ENCODE assay signal across 8 cellular contexts in the genomic region with DNA sequence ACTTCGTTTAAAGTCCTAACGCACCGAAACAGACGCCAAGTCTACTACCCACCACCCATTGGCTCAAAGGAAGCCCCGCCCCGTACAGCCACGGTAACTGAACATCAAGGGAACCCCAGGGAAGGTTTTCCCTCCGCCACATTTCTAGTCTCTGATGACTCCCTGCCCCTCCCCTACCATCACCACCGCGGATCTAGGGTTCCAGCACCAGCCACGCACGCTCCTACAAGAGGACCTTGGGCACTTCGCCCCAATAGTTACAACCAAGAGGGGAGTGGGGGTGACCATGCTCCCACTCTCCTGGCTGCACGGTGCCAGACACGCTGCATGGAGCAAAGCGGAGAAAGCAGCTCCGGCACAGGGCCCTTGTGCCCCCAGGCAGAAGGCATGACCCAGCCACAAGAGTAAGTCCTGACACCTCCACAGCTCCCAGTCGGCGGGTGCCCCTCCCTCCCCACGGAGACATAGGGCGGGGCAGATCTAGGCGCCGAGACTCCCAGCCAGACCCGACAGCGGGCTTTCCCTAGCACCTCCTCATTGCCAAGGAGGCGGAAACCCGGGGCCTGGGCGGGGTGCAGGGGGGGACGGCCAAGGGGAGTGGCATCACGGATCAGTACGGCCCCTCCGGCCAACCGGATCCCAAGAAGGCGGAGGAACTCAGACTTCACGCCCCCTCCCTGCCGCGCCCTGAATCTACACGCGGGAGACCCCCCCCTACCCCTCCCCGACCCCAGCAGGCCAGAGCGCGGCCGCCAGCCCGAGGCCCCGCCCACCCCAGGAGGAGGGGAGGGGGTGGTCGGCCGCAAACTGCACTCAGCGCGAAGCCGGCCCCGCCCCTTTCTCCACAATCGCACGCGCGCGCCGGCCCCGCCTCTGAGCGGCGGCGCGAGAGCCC. TPM values are rescaled to one million over a fixed set of nuclear protein-coding genes. Genes with fewer than 3 reads are reported as not detected.
A peak's percentile ranks its signal among the peaks of the same experiment; 100 is the strongest.
DNase-seq lines count a peak whose midpoint lies in the region; ATAC-seq and TF ChIP-seq lines count a peak whose summit lies in the region.

No MANE protein-coding gene starts in this region.

- H3K27me3 ChIP-seq in left ventricle myocardium inferior (ENCODE audit: low read depth), result no peaks in the 10 kb centered on the region
- no peaks in the 10 kb centered on the region for H3K27me3 ChIP-seq in upper lobe of left lung

- H3K27ac Mint-ChIP-seq in T-helper 1 cell treated with Interleukin-12 subunit alpha and Interleukin-12 subunit beta and Interleukin-4 antibody, amounts not matched to agents 30 μg/mL and 1 μg/mL, for 36 hours, result peak overlapping the region; percentile 93
- peak overlapping the region; percentile 98 for H3K27ac Mint-ChIP-seq in progenitor cell of endocrine pancreas

- no peaks in the 10 kb centered on the region for H3K9me3 ChIP-seq in left ventricle myocardium inferior (replicated peaks)
- H3K9me3 ChIP-seq in upper lobe of left lung, result no peaks in the 10 kb centered on the region

- no peak for TF ChIP-seq CTCF in left ventricle myocardium inferior (IDR thresholded peaks at IDR 0.05; ENCODE audit: borderline replicate concordance)
- peak; percentile 7 for TF ChIP-seq CTCF in progenitor cell of endocrine pancreas (IDR thresholded peaks at IDR 0.05; ENCODE audit: unreplicated experiment)
- no peak for TF ChIP-seq CTCF in upper lobe of left lung (IDR thresholded peaks at IDR 0.05)

- intact Hi-C loops in left ventricle myocardium inferior (cut with micrococcal nuclease), result loop anchor here (5.0 kb wide), 1 partner anchor 83 kb away; a partner anchor contains a TSS

- H3K36me3 Mint-ChIP-seq in T-helper 1 cell treated with Interleukin-12 subunit alpha and Interleukin-12 subunit beta and Interleukin-4 antibody, amounts not matched to agents 30 μg/mL and 1 μg/mL, for 36 hours (ENCODE audit: low read depth), result peaks cover 8% of the 10 kb centered on the region
- peaks cover 4% of the 10 kb centered on the region for H3K36me3 Mint-ChIP-seq in progenitor cell of endocrine pancreas (ENCODE audit: insufficient read depth)

- peak overlapping the region; percentile 92 for H3K4me3 Mint-ChIP-seq in T-helper 1 cell treated with Interleukin-12 subunit alpha and Interleukin-12 subunit beta and Interleukin-4 antibody, amounts not matched to agents 30 μg/mL and 1 μg/mL, for 36 hours
- peak overlapping the region; percentile 93 for H3K4me3 Mint-ChIP-seq in progenitor cell of endocrine pancreas (ENCODE audit: low read depth)

- H3K27me3 Mint-ChIP-seq in T-helper 1 cell treated with Interleukin-12 subunit alpha and Interleukin-12 subunit beta and Interleukin-4 antibody, amounts not matched to agents 30 μg/mL and 1 μg/mL, for 36 hours (ENCODE audit: low read depth), result no peaks in the 10 kb centered on the region
- H3K27me3 Mint-ChIP-seq in progenitor cell of endocrine pancreas, result no peaks in the 10 kb centered on the region

- ATAC-seq in HG02798 (IDR thresholded peaks at IDR 0.05; ENCODE audit: poor library complexity, unreplicated experiment) (peak; percentile 23), upper lobe of left lung (ENCODE audit: low FRiP score in 2 of 2) (peak; percentile 71 to 82)

- TF ChIP-seq EP300 in upper lobe of left lung (IDR thresholded peaks at IDR 0.05), result no peak

- WGBS in upper lobe of left lung, 2 donors, result 0% methylated on average over 11 to 36 of the region's 62 CpGs

- H3K36me3 ChIP-seq in left ventricle myocardium inferior (no peaks in the 10 kb centered on the region), upper lobe of left lung (no peaks in the 10 kb centered on the region)

- peaks cover 65% of the 10 kb centered on the region for H3K4me1 ChIP-seq in left ventricle myocardium inferior
- peaks cover 25 to 56% (median 32%) of the 10 kb centered on the region in 4 donors for H3K4me1 ChIP-seq in upper lobe of left lung

- DNase-seq in GDM1 (lab: John Stamatoyannopoulos, UW) (peak; percentile 96), NCI-H1694 treated with DMSO at 0.1 percent for 48 hours (lab: John Stamatoyannopoulos, UW) (peak; percentile 87), amniotic epithelial cell (ENCODE audit: low read depth) (peak; percentile 95), left ventricle myocardium inferior (peak; percentile 97), progenitor cell of endocrine pancreas (ENCODE audit: low spot score, unreplicated experiment) (peak; percentile 93), upper lobe of left lung (peak; percentile 97 to 98)

- TF ChIP-seq POLR2A in upper lobe of left lung (IDR thresholded peaks at IDR 0.05), result peak in 1 of 4 donors; percentile 10

- H3K4me3 ChIP-seq in left ventricle myocardium inferior, result peak overlapping the region; percentile 93
- H3K4me3 ChIP-seq in upper lobe of left lung, result peak overlapping the region; percentile 73 to 96 (median 88)

- H3K27ac ChIP-seq in left ventricle myocardium inferior (replicated peaks) (peak overlapping the region; percentile 97), upper lobe of left lung (peak overlapping the region; percentile 98 to 99 (median 99))

- no peaks in the 10 kb centered on the region for H3K9me3 Mint-ChIP-seq in T-helper 1 cell treated with Interleukin-12 subunit alpha and Interleukin-12 subunit beta and Interleukin-4 antibody, amounts not matched to agents 30 μg/mL and 1 μg/mL, for 36 hours
- no peaks in the 10 kb centered on the region for H3K9me3 Mint-ChIP-seq in progenitor cell of endocrine pancreas (ENCODE audit: low read depth)

- H3K4me1 Mint-ChIP-seq in T-helper 1 cell treated with Interleukin-12 subunit alpha and Interleukin-12 subunit beta and Interleukin-4 antibody, amounts not matched to agents 30 μg/mL and 1 μg/mL, for 36 hours (ENCODE audit: low read depth), result peaks cover 39% of the 10 kb centered on the region
- H3K4me1 Mint-ChIP-seq in progenitor cell of endocrine pancreas (ENCODE audit: low read depth), result peaks cover 17% of the 10 kb centered on the region

RNA-seq across cellular contexts. Expression of a gene that starts 0.9 kb away (rescaled TPM):
- total RNA-seq in left ventricle myocardium inferior (28.0 TPM), progenitor cell of endocrine pancreas (91.8 and 96.4 TPM in 2 replicates), upper lobe of left lung (100 to 1,000 TPM in 1 of 6 donors, 10 to 100 TPM in 5; 28.0 to 105 (median 56.6) TPM)

Comparison
In these comparisons a context has a peak if more than half of its experiments do, and no peak if none do; other contexts are left out.
1. Peak in every context shown above with its lines: DNase-seq, ATAC-seq, H3K4me3 ChIP-seq and H3K27ac ChIP-seq.